ENCODE assay signal across 12 cellular contexts in the genomic region with DNA sequence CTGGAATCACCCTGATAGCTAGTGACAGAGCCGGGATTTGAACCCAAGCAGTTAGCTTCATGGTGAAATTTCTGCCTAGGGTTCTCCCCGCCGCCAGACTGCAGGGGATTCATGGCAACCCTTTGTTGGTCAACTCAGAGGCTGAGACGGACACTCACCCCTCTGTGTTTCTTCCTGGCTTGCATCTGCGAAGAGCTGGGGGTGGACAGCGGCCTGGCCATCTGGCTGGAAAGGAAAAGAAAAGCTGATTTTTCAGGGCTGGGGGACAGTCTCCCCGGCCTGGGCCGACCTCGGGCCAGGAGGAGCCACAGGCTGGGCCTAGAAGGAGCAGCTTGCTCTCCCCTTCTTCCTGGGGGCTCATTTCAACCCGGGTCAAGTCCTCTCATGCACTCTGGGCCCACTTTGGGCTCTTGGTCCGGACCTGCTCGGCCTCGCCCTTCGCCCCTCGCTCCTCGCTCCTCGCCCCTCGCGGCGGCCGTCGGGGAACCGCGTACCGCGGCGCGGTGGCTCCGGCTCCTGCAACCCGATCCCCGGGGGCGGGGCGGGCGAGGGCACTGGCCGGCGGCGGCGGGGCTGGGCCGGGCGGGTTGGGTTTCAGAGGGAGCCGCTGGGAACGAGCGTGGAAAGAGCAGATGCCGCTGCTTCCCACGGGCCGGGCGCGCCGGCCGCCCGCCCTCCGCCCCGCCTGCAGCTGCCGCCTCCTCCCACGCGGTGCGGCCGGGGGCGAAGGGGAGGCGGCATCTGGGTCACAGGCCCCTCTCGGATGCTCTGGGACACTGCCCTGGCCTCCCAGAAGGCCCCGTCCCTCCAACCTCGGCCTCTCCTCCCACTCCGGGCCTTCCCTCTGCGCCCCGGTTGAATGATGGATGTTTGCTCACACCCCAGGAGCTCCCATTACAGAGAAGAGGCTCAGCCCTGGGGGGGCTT. TPM values are rescaled to one million over a fixed set of nuclear protein-coding genes. Genes with fewer than 3 reads are reported as not detected.
A peak's percentile ranks its signal among the peaks of the same experiment; 100 is the strongest.
DNase-seq lines count a peak whose midpoint lies in the region; ATAC-seq, FAIRE-seq and TF ChIP-seq lines count a peak whose summit lies in the region.
"Had no signal": no experiment of that assay in that cellular context is flagged by ENCODE, and none has a peak within 500 bp of the region (broad histone marks: within the 10 kb centered on the region; RNA-seq: fewer than 3 reads in every experiment).

No MANE protein-coding gene starts in this region.

- no peaks in the 10 kb centered on the region for H3K9me3 ChIP-seq in iPS-20b (ENCODE audit: insufficient read depth, low read depth, low read length)
- H3K9me3 ChIP-seq in small intestine (ENCODE audit: control insufficient read depth, low read depth): no peaks in the 10 kb centered on the region

- no peak overlapping the region for H3K27ac Mint-ChIP-seq in GM23338
- peak overlapping the region in 1 of 5 experiments; percentile 41 for H3K27ac Mint-ChIP-seq in brain
- H3K27ac Mint-ChIP-seq in activated T-helper 1 cell treated with anti-CD3 and anti-CD28 coated beads, Interleukin-12 subunit alpha, Interleukin-12 subunit beta, Interleukin-2, Interleukin-4 antibody, amounts not matched to agents 30 ng/mL and 10 ng/mL and 1 ng/mL, durations not matched to agents 14 hours and 24 hours and 36 hours: no peak overlapping the region

- intact Hi-C loops in activated T-helper 1 cell treated with anti-CD3 and anti-CD28 coated beads, Interleukin-12 subunit alpha, Interleukin-12 subunit beta, Interleukin-2, Interleukin-4 antibody, amounts not matched to agents 30 ng/mL and 10 ng/mL and 1 ng/mL, durations not matched to agents 14 hours and 24 hours and 36 hours (cut with micrococcal nuclease): no loop called here

- TF ChIP-seq CTCF in GM23338 (conservative IDR thresholded peaks at IDR 0.05; ENCODE audit: low read depth in 2 of 2) (no peak), brain (conservative IDR thresholded peaks at IDR 0.05) (no peak)

- DNase-seq in GM23338 (ENCODE audit: low spot score) (peak; percentile 80), small intestine (peak; percentile 9), GM19240 (ENCODE audit: insufficient read length, low spot score) (no peak), GM12892 (ENCODE audit: insufficient read length) (no peak)
- no peak for DNase-seq in activated T-helper 1 cell treated with anti-CD3 and anti-CD28 coated beads, Interleukin-12 subunit alpha, Interleukin-12 subunit beta, Interleukin-2, Interleukin-4 antibody, amounts not matched to agents 30 ng/mL and 10 ng/mL and 1 ng/mL, durations not matched to agents 14 hours and 24 hours and 36 hours (ENCODE audit: low spot score)
- DNase-seq: stimulated activated CD4-positive, alpha-beta T cell treated with anti-CD3 and anti-CD28 coated beads, Interleukin-2, amount 100 ng/mL, for 48 hours had no signal

- no peak overlapping the region for H3K9ac ChIP-seq in iPS-20b (ENCODE audit: low read depth, low read length)

- no peaks in the 10 kb centered on the region; the same call in 2 of the 3 replicates for H3K36me3 Mint-ChIP-seq in GM23338 (ENCODE audit: low read depth)
- peaks cover 6% of the 10 kb centered on the region for H3K36me3 Mint-ChIP-seq in brain
- no peaks in the 10 kb centered on the region for H3K36me3 Mint-ChIP-seq in activated T-helper 1 cell treated with anti-CD3 and anti-CD28 coated beads, Interleukin-12 subunit alpha, Interleukin-12 subunit beta, Interleukin-2, Interleukin-4 antibody, amounts not matched to agents 30 ng/mL and 10 ng/mL and 1 ng/mL, durations not matched to agents 14 hours and 24 hours and 36 hours (ENCODE audit: low read depth)

- H3K9me2 ChIP-seq in GM23338 (ENCODE audit: insufficient read depth): no peaks in the 10 kb centered on the region

- H3K9me3 Mint-ChIP-seq in GM23338: no peaks in the 10 kb centered on the region
- H3K9me3 Mint-ChIP-seq in brain: no peaks in the 10 kb centered on the region
- H3K9me3 Mint-ChIP-seq in activated T-helper 1 cell treated with anti-CD3 and anti-CD28 coated beads, Interleukin-12 subunit alpha, Interleukin-12 subunit beta, Interleukin-2, Interleukin-4 antibody, amounts not matched to agents 30 ng/mL and 10 ng/mL and 1 ng/mL, durations not matched to agents 14 hours and 24 hours and 36 hours: no peaks in the 10 kb centered on the region

- H4K20me1 ChIP-seq in GM23338 (replicated peaks; ENCODE audit: insufficient read depth): peaks cover 3% of the 10 kb centered on the region; the same call in 1 of the 2 replicates

- H3K36me3 ChIP-seq in GM23338 (ENCODE audit: insufficient read depth) (no peaks in the 10 kb centered on the region), iPS-20b (ENCODE audit: insufficient read depth, low read depth, low read length) (no peaks in the 10 kb centered on the region), small intestine (ENCODE audit: control insufficient read depth in 2 of 2, insufficient read depth in 2 of 2, low read length in 2 of 2) (no peaks in the 10 kb centered on the region)

- peak; percentile 95 for ATAC-seq in GM23338
- ATAC-seq in HG02938 (IDR thresholded peaks at IDR 0.05; ENCODE audit: unreplicated experiment): no peak

- peak overlapping the region; percentile 60 for H3K4me3 Mint-ChIP-seq in GM23338
- H3K4me3 Mint-ChIP-seq in brain: peak overlapping the region in 3 of 5 experiments; percentile 58 to 81 (median 60)
- no peak overlapping the region for H3K4me3 Mint-ChIP-seq in activated T-helper 1 cell treated with anti-CD3 and anti-CD28 coated beads, Interleukin-12 subunit alpha, Interleukin-12 subunit beta, Interleukin-2, Interleukin-4 antibody, amounts not matched to agents 30 ng/mL and 10 ng/mL and 1 ng/mL, durations not matched to agents 14 hours and 24 hours and 36 hours

- H3K27me3 ChIP-seq in GM23338 (ENCODE audit: insufficient read depth) (peaks cover 58% of the 10 kb centered on the region), iPS-20b (ENCODE audit: insufficient read depth, low read length) (peaks cover 88% of the 10 kb centered on the region), small intestine (ENCODE audit: control insufficient read depth in 2 of 2, insufficient read depth in 2 of 2, low read length in 2 of 2) (no peaks in the 10 kb centered on the region)

- H3K4me2 ChIP-seq in GM23338: peak overlapping the region; percentile 74

- H3K4me3 ChIP-seq in GM23338: peak overlapping the region; percentile 53
- peak overlapping the region; percentile 54; the same call in 1 of the 2 replicates for H3K4me3 ChIP-seq in iPS-20b (ENCODE audit: low read length)
- no peak overlapping the region for H3K4me3 ChIP-seq in small intestine (ENCODE audit: low read depth in 1 of 2, low read length in 2 of 2)

- H3K4me1 ChIP-seq in GM23338 (ENCODE audit: insufficient read depth) (peaks cover 22% of the 10 kb centered on the region), iPS-20b (ENCODE audit: insufficient read depth, low read length) (peaks cover 7% of the 10 kb centered on the region; the same call in 1 of the 2 replicates), small intestine (ENCODE audit: control insufficient read depth in 2 of 2, insufficient read depth in 1 of 2, low read depth in 1 of 2, low read length in 1 of 2) (no peaks in the 10 kb centered on the region)

- FAIRE-seq in small intestine (lab: Jason Lieb, UNC) (no peak), GM12892 (lab: Jason Lieb, UNC) (no peak)

- H3K27ac ChIP-seq in GM23338 (ENCODE audit: low read depth) (no peak overlapping the region), iPS-20b (ENCODE audit: low read length) (no peak overlapping the region), small intestine (ENCODE audit: low read depth in 1 of 2, low read length in 1 of 2) (no peak overlapping the region)
- H3K27ac ChIP-seq: epithelial cell of prostate, VCaP had no signal

- H3K4me1 Mint-ChIP-seq in GM23338 (peaks cover 25% of the 10 kb centered on the region), brain (peaks cover 34% of the 10 kb centered on the region)
- H3K4me1 Mint-ChIP-seq in activated T-helper 1 cell treated with anti-CD3 and anti-CD28 coated beads, Interleukin-12 subunit alpha, Interleukin-12 subunit beta, Interleukin-2, Interleukin-4 antibody, amounts not matched to agents 30 ng/mL and 10 ng/mL and 1 ng/mL, durations not matched to agents 14 hours and 24 hours and 36 hours (ENCODE audit: low read depth): peaks cover 6% of the 10 kb centered on the region

- no peaks in the 10 kb centered on the region for H3K79me2 ChIP-seq in GM23338 (replicated peaks; ENCODE audit: insufficient read depth)

- H3K27me3 Mint-ChIP-seq in GM23338 (ENCODE audit: insufficient read depth, low read depth, poor library complexity) (peaks cover 30% of the 10 kb centered on the region), brain (peaks cover 58% of the 10 kb centered on the region)
- peaks cover 16% of the 10 kb centered on the region for H3K27me3 Mint-ChIP-seq in activated T-helper 1 cell treated with anti-CD3 and anti-CD28 coated beads, Interleukin-12 subunit alpha, Interleukin-12 subunit beta, Interleukin-2, Interleukin-4 antibody, amounts not matched to agents 30 ng/mL and 10 ng/mL and 1 ng/mL, durations not matched to agents 14 hours and 24 hours and 36 hours (ENCODE audit: insufficient read depth)

- TF ChIP-seq POLR2A in GM12892 (IDR thresholded peaks at IDR 0.05; ENCODE audit: low read depth, low read length): no peak

- 0 out of 2 replicates have a peak, but pooled peaks cover 2% of the 10 kb centered on the region for H3F3A ChIP-seq in GM23338 (replicated peaks; ENCODE audit: low read depth)

- WGBS in small intestine, 3 donors: 25 to 34% (median 30%) methylated on average over 32 to 66 of the region's 66 CpGs

- peak overlapping the region; percentile 96 for H2AFZ ChIP-seq in GM23338

RNA-seq across cellular contexts. Expression of gene HEYL, which starts 6.7 kb away (rescaled TPM):
- total RNA-seq in GM23338 (2014; rRNA removed; shearing (Covaris generic)): 4.1 and 4.5 TPM in 2 replicates
- polyA plus RNA-seq in GM23338 (2016; fragmentation: Nextera tagmentation; extraction: Ambion mirVana) (1.6 and 1.8 TPM in 2 replicates), brain (ENCODE audit: insufficient read depth, low read depth, low replicate concordance) (10.7 TPM), small intestine (1 to 10 TPM in 2 of 3 donors, not detected in 1; 1.1 to 4.7 TPM)
- 0.10 TPM in 2 replicates for total RNA-seq in activated T-helper 1 cell treated with anti-CD3 and anti-CD28 coated beads, Interleukin-12 subunit alpha, Interleukin-12 subunit beta, Interleukin-2, Interleukin-4 antibody, amounts not matched to agents 30 ng/mL and 10 ng/mL and 1 ng/mL, durations not matched to agents 14 hours and 24 hours and 36 hours
- polyA plus RNA-seq in GM12892 (2012; ENCODE audit: missing spikeins): 0.11 TPM

RNA-seq across cellular contexts. Expression of gene NT5C1A, which starts 39.2 kb away (rescaled TPM):
- not detected in 2 replicates for total RNA-seq in GM23338 (2014; rRNA removed; shearing (Covaris generic))
- polyA plus RNA-seq in GM23338 (2016; fragmentation: Nextera tagmentation; extraction: Ambion mirVana): not detected in 2 replicates
- polyA plus RNA-seq in brain (ENCODE audit: insufficient read depth, low read depth, low replicate concordance): not detected
- under 1 TPM in 1 of 3 donors, not detected in 2; 0.16 TPM for polyA plus RNA-seq in small intestine
- 2.8 TPM in 2 replicates for total RNA-seq in activated T-helper 1 cell treated with anti-CD3 and anti-CD28 coated beads, Interleukin-12 subunit alpha, Interleukin-12 subunit beta, Interleukin-2, Interleukin-4 antibody, amounts not matched to agents 30 ng/mL and 10 ng/mL and 1 ng/mL, durations not matched to agents 14 hours and 24 hours and 36 hours
- 1.1 TPM for polyA plus RNA-seq in GM12892 (2012; ENCODE audit: missing spikeins)
- total RNA-seq: HT-29 had no signal

RNA-seq across cellular contexts. Expression of gene PABPC4, which starts 56.2 kb away (rescaled TPM):
- total RNA-seq in GM23338 (2014; rRNA removed; shearing (Covaris generic)): 193 and 199 TPM in 2 replicates
- 280 and 328 TPM in 2 replicates for polyA plus RNA-seq in GM23338 (2016; fragmentation: Nextera tagmentation; extraction: Ambion mirVana)
- 71.3 TPM for polyA plus RNA-seq in brain (ENCODE audit: insufficient read depth, low read depth, low replicate concordance)
- polyA plus RNA-seq in small intestine: 100 to 1,000 TPM in 1 of 3 donors, 10 to 100 TPM in 2; 67.5 to 121 (median 87.3) TPM
- total RNA-seq in activated T-helper 1 cell treated with anti-CD3 and anti-CD28 coated beads, Interleukin-12 subunit alpha, Interleukin-12 subunit beta, Interleukin-2, Interleukin-4 antibody, amounts not matched to agents 30 ng/mL and 10 ng/mL and 1 ng/mL, durations not matched to agents 14 hours and 24 hours and 36 hours: 343 and 347 TPM in 2 replicates
- 270 TPM for polyA plus RNA-seq in GM12892 (2012; ENCODE audit: missing spikeins)

RNA-seq across cellular contexts. Expression of gene HPCAL4, which starts 58.5 kb away (rescaled TPM):
- 1.1 and 1.2 TPM in 2 replicates for total RNA-seq in GM23338 (2014; rRNA removed; shearing (Covaris generic))
- polyA plus RNA-seq in GM23338 (2016; fragmentation: Nextera tagmentation; extraction: Ambion mirVana) (0.08 and 0.12 TPM in 2 replicates), brain (ENCODE audit: insufficient read depth, low read depth, low replicate concordance) (20.0 TPM), small intestine (under 1 TPM; 0.21 to 0.27 (median 0.22) TPM)
- total RNA-seq in activated T-helper 1 cell treated with anti-CD3 and anti-CD28 coated beads, Interleukin-12 subunit alpha, Interleukin-12 subunit beta, Interleukin-2, Interleukin-4 antibody, amounts not matched to agents 30 ng/mL and 10 ng/mL and 1 ng/mL, durations not matched to agents 14 hours and 24 hours and 36 hours: 0.69 and 0.75 TPM in 2 replicates
- polyA plus RNA-seq in GM12892 (2012; ENCODE audit: missing spikeins): 1.1 TPM
- total RNA-seq: HT-29 had no signal

Comparison
In these comparisons a context has a peak if more than half of its experiments do, and no peak if none do; other contexts are left out.
1. DNase-seq: peak in GM23338 (single experiment) and small intestine (single experiment); none in activated T-helper 1 cell treated with anti-CD3 and anti-CD28 coated beads, Interleukin-12 subunit alpha, Interleukin-12 subunit beta, Interleukin-2, Interleukin-4 antibody, amounts not matched to agents 30 ng/mL and 10 ng/mL and 1 ng/mL, durations not matched to agents 14 hours and 24 hours and 36 hours (single experiment), GM19240 (single experiment) and GM12892 (single experiment).
2. H3K4me3 ChIP-seq: peak in GM23338 (single experiment) and iPS-20b (single experiment); none in small intestine (0 of 2).